ENCODE assay signal across 15 cellular contexts in the genomic region with DNA sequence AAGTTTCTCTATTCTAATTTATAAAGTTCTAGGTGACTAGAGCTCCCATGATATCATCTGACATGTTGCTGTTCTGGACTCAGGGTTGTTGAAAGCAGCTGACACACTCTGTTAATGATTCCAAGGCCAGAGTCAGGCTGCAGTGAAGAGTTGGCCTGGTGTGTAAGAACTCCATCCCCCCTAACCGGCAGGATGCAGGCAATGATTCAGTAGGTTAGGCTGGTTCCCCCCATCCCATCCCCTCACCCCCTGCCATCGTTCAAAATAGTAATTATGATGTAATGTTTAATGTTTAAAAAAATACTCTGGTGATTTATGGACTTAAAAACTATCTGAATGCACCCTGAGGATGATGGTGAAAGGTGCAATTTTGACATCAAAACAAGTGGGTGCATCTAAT. TPM values are rescaled to one million over a fixed set of nuclear protein-coding genes. Genes with fewer than 3 reads are reported as not detected.
A peak's percentile ranks its signal among the peaks of the same experiment; 100 is the strongest.
DNase-seq lines count a peak whose midpoint lies in the region; ATAC-seq, FAIRE-seq and TF ChIP-seq lines count a peak whose summit lies in the region.
"Had no signal": no experiment of that assay in that cellular context is flagged by ENCODE, and none has a peak within 500 bp of the region (broad histone marks: within the 10 kb centered on the region; RNA-seq: fewer than 3 reads in every experiment).

No MANE protein-coding gene starts in this region.

- H3K27ac ChIP-seq in GM12878 (ENCODE audit: control insufficient read depth, insufficient read depth) (no peak overlapping the region), left ventricle myocardium inferior (replicated peaks) (no peak overlapping the region), adrenal gland (no peak overlapping the region)
- H3K27ac ChIP-seq: body of pancreas, testis had no signal

- H4K20me1 ChIP-seq in GM12878 (ENCODE audit: control insufficient read depth, insufficient read depth): no peaks in the 10 kb centered on the region

- POLR2A ChIA-PET in GM12878 (lab: Charles Lee): interaction anchor here (0.6 to 0.7 kb wide), 3 partner anchors 12 to 284 kb away, joined by 3 to 4 read pairs (median 3); a partner anchor contains a TSS

- H3K36me3 ChIP-seq in GM12878 (ENCODE audit: control insufficient read depth in 2 of 2, insufficient read depth in 2 of 2, low read length in 1 of 2) (no peaks in the 10 kb centered on the region; a peak in 1 of 4 replicates), left ventricle myocardium inferior (no peaks in the 10 kb centered on the region), adrenal gland (replicated peaks in 1 of 2) (no peaks in the 10 kb centered on the region)

- SMC1A ChIA-PET in GM12878 (lab: Charles Lee; ENCODE audit: uncharacterized antibody, unreplicated experiment): interaction anchor here (0.7 to 2.0 kb wide), 5 partner anchors 10 to 121 kb away, joined by 3 to 6 read pairs (median 4); no protein-coding TSS in a partner anchor

- no peak overlapping the region for H3K4me2 ChIP-seq in GM12878 (ENCODE audit: control insufficient read depth, insufficient read depth)
- H3K4me2 ChIP-seq: smooth muscle cell had no signal

- H3K9me3 ChIP-seq in GM12878 (replicated peaks; ENCODE audit: control insufficient read depth, insufficient read depth, low read length) (no peaks in the 10 kb centered on the region), left ventricle myocardium inferior (replicated peaks) (no peaks in the 10 kb centered on the region), adrenal gland (replicated peaks in 1 of 3) (no peaks in the 10 kb centered on the region)
- H3K9me3 ChIP-seq: body of pancreas, testis had no signal

- TF ChIP-seq RAD21 in GM12878 (IDR thresholded peaks at IDR 0.05; ENCODE audit: insufficient read depth, low read depth, low read length): no peak

- no peaks in the 10 kb centered on the region for H3K79me2 ChIP-seq in GM12878 (ENCODE audit: control insufficient read depth, insufficient read depth, low read length)

- DNase-seq in GM12878 (ENCODE audit: low read depth, low spot score): peak; percentile 7
- peak; percentile 95 for DNase-seq in renal cortical epithelial cell (ENCODE audit: low read depth)
- DNase-seq in SHP77 (lab: John Stamatoyannopoulos, UW): no peak
- no peak for DNase-seq in left ventricle myocardium inferior
- DNase-seq in adrenal gland: no peak
- DNase-seq: activated CD4-positive, alpha-beta T cell treated with anti-CD3 and anti-CD28 coated beads for 48 hours; body of pancreas; Calu3; foreskin melanocyte; left colon; T-cell; testis had no signal

- TF ChIP-seq EP300 in GM12878 (IDR thresholded peaks at IDR 0.05; ENCODE audit: borderline replicate concordance in 1 of 2, control insufficient read depth in 1 of 2, low read depth in 2 of 2, low read length in 2 of 2): no peak

- no peak overlapping the region for H3K9ac ChIP-seq in GM12878 (ENCODE audit: control insufficient read depth, insufficient read depth, low read length)

- no peak overlapping the region for H2AFZ ChIP-seq in GM12878 (ENCODE audit: control insufficient read depth, low read depth, low read length)

- BruUV-seq in GM12878 (replicated peaks; lab: Mats Ljungman, UMichigan): no TSS peak

- TF ChIP-seq POLR2A in GM12878 (IDR thresholded peaks at IDR 0.05; ENCODE audit: low read depth, low read length) (no peak), adrenal gland (IDR thresholded peaks at IDR 0.05) (no peak)

- H3K27me3 ChIP-seq in GM12878 (replicated peaks in 1 of 2; ENCODE audit: control insufficient read depth in 2 of 2, insufficient read depth in 2 of 2, low read length in 1 of 2) (peaks cover 7 to 11% of the 10 kb centered on the region in 2 experiments; a peak in 3 of 4 replicates), left ventricle myocardium inferior (ENCODE audit: low read depth) (peaks cover 45% of the 10 kb centered on the region), adrenal gland (peaks cover 26% of the 10 kb centered on the region)
- H3K27me3 ChIP-seq: testis had no signal

- RAD21 ChIA-PET in GM12878 (lab: Charles Lee; ENCODE audit: unreplicated experiment): interaction anchor here (1.1 kb wide), 1 partner anchor 29 kb away, joined by 3 read pairs; no protein-coding TSS in a partner anchor

- ATAC-seq in GM21447 (IDR thresholded peaks at IDR 0.05; ENCODE audit: unreplicated experiment) (peak; percentile 57), HG03159 (IDR thresholded peaks at IDR 0.05; ENCODE audit: unreplicated experiment) (peak; percentile 53), GM12878 (peak; percentile 60)
- ATAC-seq: body of pancreas, left colon, T-cell had no signal

- WGBS in GM12878 (ENCODE audit: insufficient coverage, insufficient replicate concordance, low lambda C conversion rate, missing lambda C conversion rate): 18% methylated on average over 2 of the region's 2 CpGs
- 21 to 30% (median 24%) methylated on average over 2 of the region's 2 CpGs for WGBS in adrenal gland, 4 donors

- in situ Hi-C loops in GM12878 (cut with MboI): no loop called here

- no peak for TF ChIP-seq CTCF in GM12878 (IDR thresholded peaks at IDR 0.05 in 2 of 3, conservative IDR thresholded peaks at IDR 0.05 in 1 of 3; ENCODE audit: control insufficient read depth in 2 of 3, extremely low read depth in 1 of 3, insufficient read depth in 1 of 3, low read depth in 3 of 3, low read length in 3 of 3)
- no peak for TF ChIP-seq CTCF in left ventricle myocardium inferior (IDR thresholded peaks at IDR 0.05; ENCODE audit: borderline replicate concordance)
- no peak for TF ChIP-seq CTCF in adrenal gland (IDR thresholded peaks at IDR 0.05)

- CTCF ChIA-PET in GM12878 (lab: Yijun Ruan, JAX): interaction anchor here (1.2 to 2.4 kb wide), 4 partner anchors 13 to 121 kb away, joined by 3 to 12 read pairs (median 4); no protein-coding TSS in a partner anchor

- FAIRE-seq in GM12878 (lab: Jason Lieb, UNC): no peak

- H3K4me3 ChIP-seq in GM12878: no peak overlapping the region
- H3K4me3 ChIP-seq in left ventricle myocardium inferior: no peak overlapping the region
- no peak overlapping the region for H3K4me3 ChIP-seq in adrenal gland
- H3K4me3 ChIP-seq: body of pancreas, smooth muscle cell, testis had no signal

- H3K4me1 ChIP-seq in GM12878 (ENCODE audit: control insufficient read depth, insufficient read depth, low read length): no peaks in the 10 kb centered on the region
- peaks cover 18% of the 10 kb centered on the region for H3K4me1 ChIP-seq in left ventricle myocardium inferior
- peaks cover 13 to 14% of the 10 kb centered on the region in 2 donors for H3K4me1 ChIP-seq in adrenal gland (replicated peaks in 1 of 2)

- intact Hi-C loops in GM12878 (cut with micrococcal nuclease; ENCODE audit: unreplicated experiment) (loop anchor here (10.0 kb wide), 1 partner anchor 92 kb away; no protein-coding TSS in a partner anchor), left ventricle myocardium inferior (cut with micrococcal nuclease) (no loop called here), adrenal gland (cut with DNase I) (no loop called here)

TF ChIP-seq in GM12878, 131 proteins besides CTCF, POLR2A, EP300 and RAD21:
- TF ChIP-seq ATF7 (IDR thresholded peaks at IDR 0.05; ENCODE audit: low read depth) (peak; percentile 59; the same call in 1 of the 2 replicates), IRF4 (IDR thresholded peaks at IDR 0.05; ENCODE audit: low read depth, low read length) (no peak)

RNA-seq across cellular contexts. Expression of a gene that starts 4.6 kb away (rescaled TPM):
- total RNA-seq in GM12878 (2013; cell fraction: nucleolus; rRNA removed): 0.10 and 0.12 TPM in 2 replicates
- total RNA-seq in GM12878 (2014; rRNA removed): 0.17 and 0.27 TPM in 2 replicates
- total RNA-seq in GM12878 (2014; rRNA removed; fragmentation: Illumina TruSeq; extraction: Trizol): 0.18 and 0.27 TPM in 2 replicates
- 0.48 and 0.69 TPM in 2 replicates for total RNA-seq in GM12878 (2021)
- polyA plus RNA-seq in GM12878 (2011; ENCODE audit: low read depth): 0.05 TPM
- 1.8 and 1.9 TPM in 2 replicates for polyA plus RNA-seq in GM12878 (2011; rRNA removed)
- 1.2 and 1.3 TPM in 2 replicates for polyA plus RNA-seq in GM12878 (2011; cell fraction: cytosol; rRNA removed)
- polyA plus RNA-seq in GM12878 (2011; cell fraction: nucleus; rRNA removed): 2.0 and 2.9 TPM in 2 replicates
- polyA plus RNA-seq in GM12878 (2012): 0.03 TPM in 2 replicates
- 0.16 and 0.24 TPM in 2 replicates for polyA plus RNA-seq in GM12878 (2014; fragmentation: Illumina TruSeq; extraction: Trizol)
- under 1 TPM; 0.02 to 0.08 TPM for polyA plus RNA-seq in GM12878 (2014; fragmentation: Nextera tagmentation; extraction: Ambion mirVana)
- 0.14 and 0.16 TPM in 2 replicates for polyA plus RNA-seq in GM12878 (2014; rRNA removed)
- polyA plus RNA-seq in GM12878 (2016; fragmentation: Nextera tagmentation; extraction: Ambion mirVana): under 1 TPM; 0.04 to 0.09 TPM
- 4.8 and 5.0 TPM in 2 replicates for polyA minus RNA-seq in GM12878 (2011; rRNA and poly(A)+ RNA removed)
- polyA minus RNA-seq in GM12878 (2011; cell fraction: cytosol; rRNA and poly(A)+ RNA removed): 2.7 and 2.8 TPM in 2 replicates
- 3.3 and 6.1 TPM in 2 replicates for polyA minus RNA-seq in GM12878 (2011; cell fraction: nucleus; rRNA and poly(A)+ RNA removed)
- total RNA-seq in renal cortical epithelial cell: 0.65 and 0.87 TPM in 2 replicates
- not detected for total RNA-seq in left ventricle myocardium inferior
- under 1 TPM in 3 of 8 donors, not detected in 5; 0.03 to 0.25 (median 0.23) TPM for total RNA-seq in adrenal gland
- polyA plus RNA-seq in adrenal gland: not detected
- total RNA-seq: body of pancreas, Calu3, left colon had no signal

Comparison
In these comparisons a context has a peak if more than half of its experiments do, and no peak if none do; other contexts are left out.
1. DNase-seq: peak in GM12878 (single experiment) and renal cortical epithelial cell (single experiment); none in SHP77 (0 of 2), left ventricle myocardium inferior (single experiment) and adrenal gland (0 of 7).
2. Peak in every context shown above with its lines, with median percentiles within 50 percentile points of each other: ATAC-seq.